31 cellular contexts compared by ENCODE assay signal in genomic region chr18:73684651-73685050, GRCh38.
DNase-seq lines count a peak whose midpoint lies in the region; ATAC-seq, FAIRE-seq and TF ChIP-seq lines count a peak whose summit lies in the region.
"Had no signal": no experiment of that assay in that cellular context is flagged by ENCODE, and none has a peak within 500 bp of the region (broad histone marks: within the 10 kb centered on the region; RNA-seq: fewer than 3 reads in every experiment).

No MANE protein-coding gene starts in this region.

- H3K4me3 ChIP-seq in PC-3 (ENCODE audit: low read length) = no peak overlapping the region
- H3K4me3 ChIP-seq in endothelial cell of umbilical vein (replicated peaks in 1 of 3; ENCODE audit: insufficient read depth in 1 of 3, low read depth in 1 of 3, low read length in 3 of 3) = no peak overlapping the region
- no peak overlapping the region for H3K4me3 ChIP-seq in osteoblast (ENCODE audit: insufficient read depth, low read length)
- H3K4me3 ChIP-seq: sigmoid colon, transverse colon had no signal

- H3K79me2 ChIP-seq in PC-3 (ENCODE audit: low read length) = no peaks in the 10 kb centered on the region
- H3K79me2 ChIP-seq in endothelial cell of umbilical vein (ENCODE audit: control insufficient read depth, insufficient read depth, low read length) = no peaks in the 10 kb centered on the region
- H3K79me2 ChIP-seq in osteoblast (ENCODE audit: insufficient read depth, low read length) = no peaks in the 10 kb centered on the region
- H3K79me2 ChIP-seq: parathyroid adenoma had no signal

- no peak overlapping the region for H3K9ac ChIP-seq in PC-3 (ENCODE audit: low read length)
- H3K9ac ChIP-seq in endothelial cell of umbilical vein (replicated peaks; ENCODE audit: extremely low read depth, insufficient read depth, low read length) = no peak overlapping the region
- H3K9ac ChIP-seq: parathyroid adenoma had no signal

- H4K20me1 ChIP-seq in PC-3 (ENCODE audit: low read length) (no peaks in the 10 kb centered on the region), endothelial cell of umbilical vein (replicated peaks; ENCODE audit: control insufficient read depth, extremely low read depth, insufficient read depth, low read length) (no peaks in the 10 kb centered on the region), osteoblast (ENCODE audit: insufficient read depth, low read length) (no peaks in the 10 kb centered on the region)

- H3K27ac Mint-ChIP-seq in mesothelial cell of epicardium = no peak overlapping the region
- no peak overlapping the region for H3K27ac Mint-ChIP-seq in activated CD4-positive, alpha-beta memory T cell treated with anti-CD3 and anti-CD28 coated beads, Interleukin-2, amount 10 ng/mL, durations not matched to agents 7 days and 5 days
- H3K27ac Mint-ChIP-seq: activated CD4-positive, alpha-beta T cell treated with anti-CD3 and anti-CD28 coated beads, Interleukin-2, amount 10 ng/mL, durations not matched to agents 7 days and 5 days; activated CD8-positive, alpha-beta memory T cell treated with anti-CD3 and anti-CD28 coated beads, Interleukin-2, amount 10 ng/mL, durations not matched to agents 7 days and 5 days; activated naive CD4-positive, alpha-beta T cell treated with anti-CD3 and anti-CD28 coated beads, Interleukin-2, amount 10 ng/mL, durations not matched to agents 7 days and 5 days; activated T-helper 1 cell treated with anti-CD3 and anti-CD28 coated beads, Interleukin-12 subunit alpha, Interleukin-12 subunit beta, Interleukin-2, Interleukin-4 antibody, amounts not matched to agents 30 ng/mL and 10 ng/mL and 1 ng/mL, durations not matched to agents 14 hours and 24 hours and 36 hours; CD4-positive, alpha-beta memory T cell; nephron had no signal

- H3K36me3 ChIP-seq in PC-3 (ENCODE audit: low read depth, low read length) (no peaks in the 10 kb centered on the region), endothelial cell of umbilical vein (ENCODE audit: control insufficient read depth in 2 of 2, extremely low read depth in 1 of 2, insufficient read depth in 2 of 2, low read length in 2 of 2) (no peaks in the 10 kb centered on the region), osteoblast (ENCODE audit: insufficient read depth, low read length) (no peaks in the 10 kb centered on the region)
- H3K36me3 ChIP-seq: sigmoid colon, transverse colon, WERI-Rb-1 had no signal

- H3K27me3 ChIP-seq in PC-3 (ENCODE audit: low read length) = no peaks in the 10 kb centered on the region
- H3K27me3 ChIP-seq in endothelial cell of umbilical vein (ENCODE audit: control insufficient read depth in 2 of 2, insufficient read depth in 2 of 2, low read length in 2 of 2) = no peaks in the 10 kb centered on the region
- no peaks in the 10 kb centered on the region for H3K27me3 ChIP-seq in osteoblast (ENCODE audit: insufficient read depth, low read length)
- H3K27me3 ChIP-seq: sigmoid colon, transverse colon had no signal

- no TSS peak for BruUV-seq in PC-3 (replicated peaks; lab: Mats Ljungman, UMichigan)
- no TSS peak for BruUV-seq in endothelial cell of umbilical vein (replicated peaks; lab: Mats Ljungman, UMichigan)

- H3K4me2 ChIP-seq in PC-3 (ENCODE audit: low read length) = peak overlapping the region; percentile 45
- no peak overlapping the region for H3K4me2 ChIP-seq in endothelial cell of umbilical vein (ENCODE audit: insufficient read depth, low read length)
- H3K4me2 ChIP-seq in osteoblast (ENCODE audit: insufficient read depth, low read length) = no peak overlapping the region

- H3K36me3 Mint-ChIP-seq in mesothelial cell of epicardium = no peaks in the 10 kb centered on the region
- no peaks in the 10 kb centered on the region for H3K36me3 Mint-ChIP-seq in activated CD4-positive, alpha-beta memory T cell treated with anti-CD3 and anti-CD28 coated beads, Interleukin-2, amount 10 ng/mL, durations not matched to agents 7 days and 5 days (ENCODE audit: low read depth)
- H3K36me3 Mint-ChIP-seq: activated CD8-positive, alpha-beta memory T cell treated with anti-CD3 and anti-CD28 coated beads, Interleukin-2, amount 10 ng/mL, durations not matched to agents 7 days and 5 days; activated naive CD4-positive, alpha-beta T cell treated with anti-CD3 and anti-CD28 coated beads, Interleukin-2, amount 10 ng/mL, durations not matched to agents 7 days and 5 days; CD4-positive, alpha-beta memory T cell had no signal

- H3K9me3 Mint-ChIP-seq in mesothelial cell of epicardium = no peaks in the 10 kb centered on the region
- no peaks in the 10 kb centered on the region for H3K9me3 Mint-ChIP-seq in activated CD4-positive, alpha-beta memory T cell treated with anti-CD3 and anti-CD28 coated beads, Interleukin-2, amount 10 ng/mL, durations not matched to agents 7 days and 5 days
- H3K9me3 Mint-ChIP-seq: activated CD4-positive, alpha-beta T cell treated with anti-CD3 and anti-CD28 coated beads, Interleukin-2, amount 10 ng/mL, durations not matched to agents 7 days and 5 days; activated naive CD4-positive, alpha-beta T cell treated with anti-CD3 and anti-CD28 coated beads, Interleukin-2, amount 10 ng/mL, durations not matched to agents 7 days and 5 days; activated T-helper 1 cell treated with anti-CD3 and anti-CD28 coated beads, Interleukin-12 subunit alpha, Interleukin-12 subunit beta, Interleukin-2, Interleukin-4 antibody, amounts not matched to agents 30 ng/mL and 10 ng/mL and 1 ng/mL, durations not matched to agents 14 hours and 24 hours and 36 hours; nephron had no signal

- no peaks in the 10 kb centered on the region for H3F3A ChIP-seq in PC-3 (ENCODE audit: low read length, unreplicated experiment)

- POLR2A ChIA-PET in PC-3 (lab: Charles Lee; ENCODE audit: unreplicated experiment) (no interaction called here), endothelial cell of umbilical vein (lab: Charles Lee) (no interaction called here)
- POLR2A ChIA-PET in activated CD4-positive, alpha-beta memory T cell treated with anti-CD3 and anti-CD28 coated beads, Interleukin-2, amount 10 ng/mL, durations not matched to agents 7 days and 5 days (lab: Charles Lee) = no interaction called here

- H3K4me1 Mint-ChIP-seq in mesothelial cell of epicardium = peaks cover 5% of the 10 kb centered on the region
- H3K4me1 Mint-ChIP-seq in activated CD4-positive, alpha-beta memory T cell treated with anti-CD3 and anti-CD28 coated beads, Interleukin-2, amount 10 ng/mL, durations not matched to agents 7 days and 5 days = no peaks in the 10 kb centered on the region
- H3K4me1 Mint-ChIP-seq: activated naive CD4-positive, alpha-beta T cell treated with anti-CD3 and anti-CD28 coated beads, Interleukin-2, amount 10 ng/mL, durations not matched to agents 7 days and 5 days; CD4-positive, alpha-beta memory T cell; central memory CD8-positive, alpha-beta T cell had no signal

- ATAC-seq in PC-3 = peak; percentile 64
- ATAC-seq in Right ventricle myocardium inferior = no peak
- no peak for ATAC-seq in GM21360 (IDR thresholded peaks at IDR 0.05; ENCODE audit: unreplicated experiment)
- ATAC-seq: activated CD8-positive, alpha-beta memory T cell treated with anti-CD3 and anti-CD28 coated beads, Interleukin-2, amount 10 ng/mL, durations not matched to agents 7 days and 5 days; HepG2; left ventricle myocardium superior had no signal

- no peaks in the 10 kb centered on the region for H3K9me1 ChIP-seq in endothelial cell of umbilical vein (replicated peaks; ENCODE audit: control insufficient read depth, extremely low read depth, insufficient read depth, low read length)

- FAIRE-seq in D721Med (lab: Jason Lieb, UNC) (peak; percentile 98), endothelial cell of umbilical vein (lab: Jason Lieb, UNC) (no peak)
- FAIRE-seq: A204.1, G401.6, HepG2 had no signal

- H3K9me3 ChIP-seq in PC-3 (ENCODE audit: low read length) = no peaks in the 10 kb centered on the region
- peaks cover 7% of the 10 kb centered on the region for H3K9me3 ChIP-seq in endothelial cell of umbilical vein (replicated peaks; ENCODE audit: control insufficient read depth, insufficient read depth, low read length)
- H3K9me3 ChIP-seq in osteoblast (ENCODE audit: low read depth, low read length) = no peaks in the 10 kb centered on the region
- H3K9me3 ChIP-seq: sigmoid colon, transverse colon had no signal

- peaks cover 2% of the 10 kb centered on the region for H3K27me3 Mint-ChIP-seq in mesothelial cell of epicardium (ENCODE audit: low read depth)
- no peaks in the 10 kb centered on the region for H3K27me3 Mint-ChIP-seq in activated CD4-positive, alpha-beta memory T cell treated with anti-CD3 and anti-CD28 coated beads, Interleukin-2, amount 10 ng/mL, durations not matched to agents 7 days and 5 days
- H3K27me3 Mint-ChIP-seq: activated CD4-positive, alpha-beta T cell treated with anti-CD3 and anti-CD28 coated beads, Interleukin-2, amount 10 ng/mL, durations not matched to agents 7 days and 5 days; activated CD8-positive, alpha-beta memory T cell treated with anti-CD3 and anti-CD28 coated beads, Interleukin-2, amount 10 ng/mL, durations not matched to agents 7 days and 5 days; activated naive CD4-positive, alpha-beta T cell treated with anti-CD3 and anti-CD28 coated beads, Interleukin-2, amount 10 ng/mL, durations not matched to agents 7 days and 5 days; CD4-positive, alpha-beta memory T cell; central memory CD8-positive, alpha-beta T cell had no signal

- H3K4me1 ChIP-seq in PC-3 (ENCODE audit: insufficient read depth, low read length) = peaks cover 45% of the 10 kb centered on the region
- no peaks in the 10 kb centered on the region for H3K4me1 ChIP-seq in endothelial cell of umbilical vein (ENCODE audit: control insufficient read depth, extremely low read depth, insufficient read depth, low read length)
- peaks cover 10% of the 10 kb centered on the region for H3K4me1 ChIP-seq in osteoblast (ENCODE audit: insufficient read depth, low read length)
- H3K4me1 ChIP-seq: parathyroid adenoma, sigmoid colon, transverse colon had no signal

- CTCF ChIA-PET in PC-3 (lab: Charles Lee) = no interaction called here
- CTCF ChIA-PET in endothelial cell of umbilical vein (lab: Charles Lee) = no interaction called here
- CTCF ChIA-PET in activated CD4-positive, alpha-beta memory T cell treated with anti-CD3 and anti-CD28 coated beads, Interleukin-2, amount 10 ng/mL, durations not matched to agents 7 days and 5 days (lab: Charles Lee) = no interaction called here

- dilution Hi-C loops in endothelial cell of umbilical vein (cut with MboI; ENCODE audit: extremely low pct_ligation_motif_present, low sequenced_read_pairs) = no loop called here

- intact Hi-C loops in PC-3 (cut with micrococcal nuclease) = loop anchor here (10.0 kb wide), 2 partner anchors 160 to 300 kb away; no protein-coding TSS in a partner anchor
- intact Hi-C loops in endothelial cell of umbilical vein (cut with micrococcal nuclease) = no loop called here
- intact Hi-C loops in Right ventricle myocardium inferior (cut with DNase I) = no loop called here

- peak overlapping the region; percentile 38 for H3K27ac ChIP-seq in PC-3 (ENCODE audit: low read length)
- H3K27ac ChIP-seq in endothelial cell of umbilical vein (ENCODE audit: insufficient read depth, low read depth, low read length) = no peak overlapping the region
- H3K27ac ChIP-seq in osteoblast (ENCODE audit: low read depth, low read length) = no peak overlapping the region
- H3K27ac ChIP-seq: parathyroid adenoma, sigmoid colon, transverse colon, WERI-Rb-1 had no signal

- H2AFZ ChIP-seq in PC-3 (ENCODE audit: low read length) (no peak overlapping the region), endothelial cell of umbilical vein (ENCODE audit: low read depth, low read length) (no peak overlapping the region), osteoblast (ENCODE audit: low read length) (no peak overlapping the region)
- H2AFZ ChIP-seq: parathyroid adenoma had no signal

- H3K4me3 Mint-ChIP-seq in mesothelial cell of epicardium = no peak overlapping the region
- no peak overlapping the region for H3K4me3 Mint-ChIP-seq in activated CD4-positive, alpha-beta memory T cell treated with anti-CD3 and anti-CD28 coated beads, Interleukin-2, amount 10 ng/mL, durations not matched to agents 7 days and 5 days
- H3K4me3 Mint-ChIP-seq: activated CD4-positive, alpha-beta T cell treated with anti-CD3 and anti-CD28 coated beads, Interleukin-2, amount 10 ng/mL, durations not matched to agents 7 days and 5 days; activated CD8-positive, alpha-beta memory T cell treated with anti-CD3 and anti-CD28 coated beads, Interleukin-2, amount 10 ng/mL, durations not matched to agents 7 days and 5 days; activated naive CD4-positive, alpha-beta T cell treated with anti-CD3 and anti-CD28 coated beads, Interleukin-2, amount 10 ng/mL, durations not matched to agents 7 days and 5 days; activated T-helper 1 cell treated with anti-CD3 and anti-CD28 coated beads, Interleukin-12 subunit alpha, Interleukin-12 subunit beta, Interleukin-2, Interleukin-4 antibody, amounts not matched to agents 30 ng/mL and 10 ng/mL and 1 ng/mL, durations not matched to agents 14 hours and 24 hours and 36 hours; CD4-positive, alpha-beta memory T cell; central memory CD8-positive, alpha-beta T cell; nephron had no signal

- TF ChIP-seq CTCF in D721Med (IDR thresholded peaks at IDR 0.05; ENCODE audit: insufficient read depth, missing control alignments) (no peak), PC-3 (conservative IDR thresholded peaks at IDR 0.05; ENCODE audit: low read depth, low read length) (no peak), endothelial cell of umbilical vein (IDR thresholded peaks at IDR 0.05; ENCODE audit: extremely low read depth in 1 of 2, insufficient read depth in 1 of 2, low read depth in 1 of 2, low read length in 2 of 2) (no peak), osteoblast (IDR thresholded peaks at IDR 0.05; ENCODE audit: extremely low read depth, low read depth, low read length) (no peak), mesothelial cell of epicardium (IDR thresholded peaks at IDR 0.05; ENCODE audit: unreplicated experiment) (no peak)

- TF ChIP-seq POLR2A in endothelial cell of umbilical vein (IDR thresholded peaks at IDR 0.05; ENCODE audit: low read depth, low read length) = no peak

- no peaks in the 10 kb centered on the region for H3K9me2 ChIP-seq in PC-3 (replicated peaks; ENCODE audit: low read length)

- no peak for DNase-seq in D721Med (ENCODE audit: insufficient read length, low spot score)
- peak; percentile 67 for DNase-seq in PC-3
- no peak for DNase-seq in endothelial cell of umbilical vein (ENCODE audit: low read depth, low spot score)
- DNase-seq in osteoblast (ENCODE audit: insufficient read length, low spot score, missing footprints) = peak; percentile 42
- no peak for DNase-seq in Right ventricle myocardium inferior (ENCODE audit: missing footprints)
- no peak for DNase-seq in mesothelial cell of epicardium (ENCODE audit: low spot score in 2 of 2, unreplicated experiment in 2 of 2)
- no peak for DNase-seq in activated CD4-positive, alpha-beta memory T cell treated with anti-CD3 and anti-CD28 coated beads, Interleukin-2, amount 10 ng/mL, durations not matched to agents 7 days and 5 days
- DNase-seq: activated CD4-positive, alpha-beta T cell treated with anti-CD3 and anti-CD28 coated beads, Interleukin-2, amount 10 ng/mL, durations not matched to agents 7 days and 5 days; activated CD8-positive, alpha-beta memory T cell treated with anti-CD3 and anti-CD28 coated beads, Interleukin-2, amount 10 ng/mL, durations not matched to agents 7 days and 5 days; activated naive CD4-positive, alpha-beta T cell treated with anti-CD3 and anti-CD28 coated beads, Interleukin-2, amount 10 ng/mL, durations not matched to agents 7 days and 5 days; AML-193; amygdala; CD4-positive, alpha-beta memory T cell; DMS153; H7; left ventricle myocardium superior; NCI-H1092; NCI-H1930; NCI-H526; RPMI8226; sigmoid colon; transverse colon; WERI-Rb-1 had no signal

Comparison
In these comparisons a context has a peak if more than half of its experiments do, and no peak if none do; other contexts are left out.
1. DNase-seq: peak in PC-3 (single experiment) and osteoblast (single experiment); none in D721Med (single experiment), endothelial cell of umbilical vein (single experiment), Right ventricle myocardium inferior (single experiment), mesothelial cell of epicardium (0 of 2) and activated CD4-positive, alpha-beta memory T cell treated with anti-CD3 and anti-CD28 coated beads, Interleukin-2, amount 10 ng/mL, durations not matched to agents 7 days and 5 days (single experiment).